ENCODE assay signal across 23 cellular contexts in the genomic region with DNA sequence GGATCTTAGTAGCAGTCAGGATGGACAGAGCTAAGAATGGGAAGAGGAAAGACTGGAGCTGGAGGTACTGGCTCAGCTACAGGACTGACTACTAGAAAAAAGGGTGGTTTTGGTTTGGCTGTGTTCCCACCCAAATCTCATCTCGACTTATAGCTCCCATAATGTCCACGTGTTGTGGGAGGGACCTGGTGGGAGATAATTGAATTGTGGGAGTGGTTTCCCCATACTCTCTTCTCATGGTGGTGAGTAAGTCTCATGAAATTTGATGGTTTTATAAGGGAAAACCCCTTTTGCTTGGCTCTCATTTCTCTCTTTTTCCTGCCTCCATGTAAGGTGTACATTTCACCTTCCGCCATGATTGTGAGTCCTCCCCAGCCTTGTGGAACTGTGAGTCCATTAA.
A peak's percentile ranks its signal among the peaks of the same experiment; 100 is the strongest.
DNase-seq lines count a peak whose midpoint lies in the region; ATAC-seq, FAIRE-seq and TF ChIP-seq lines count a peak whose summit lies in the region.
"Had no signal": no experiment of that assay in that cellular context is flagged by ENCODE, and none has a peak within 500 bp of the region (broad histone marks: within the 10 kb centered on the region; RNA-seq: fewer than 3 reads in every experiment).

No MANE protein-coding gene starts in this region.

- H3K4me1 Mint-ChIP-seq in astrocyte (ENCODE audit: low read depth, unreplicated experiment) = peaks cover 3% of the 10 kb centered on the region
- H3K4me1 Mint-ChIP-seq: B cell, CD14-positive monocyte, IgD-negative memory B cell had no signal

- H3K27ac Mint-ChIP-seq in astrocyte (ENCODE audit: unreplicated experiment) = no peak overlapping the region
- H3K27ac Mint-ChIP-seq: B cell, CD14-positive monocyte, GM23338, IgD-negative memory B cell had no signal

- H3K4me3 ChIP-seq in MG63 (no peak overlapping the region), astrocyte (ENCODE audit: insufficient read depth, low read depth, low read length) (no peak overlapping the region), Karpas-422 (ENCODE audit: low read length) (no peak overlapping the region)
- H3K4me3 ChIP-seq: A549, GM23338, SJCRH30 had no signal

- H3K9me3 Mint-ChIP-seq in astrocyte (ENCODE audit: unreplicated experiment) = peaks cover 2% of the 10 kb centered on the region
- H3K9me3 Mint-ChIP-seq: GM23338 had no signal

- H3K9ac ChIP-seq in astrocyte (ENCODE audit: low read length) (no peak overlapping the region), Karpas-422 (ENCODE audit: low read length) (no peak overlapping the region)

- H3K9me3 ChIP-seq in MG63 = no peaks in the 10 kb centered on the region
- H3K9me3 ChIP-seq in astrocyte (ENCODE audit: insufficient read depth, low read depth, low read length) = no peaks in the 10 kb centered on the region
- H3K9me3 ChIP-seq in Karpas-422 (ENCODE audit: low read length) = peaks cover 2% of the 10 kb centered on the region
- H3K9me3 ChIP-seq: A549, SJCRH30 had no signal

- H3K36me3 ChIP-seq in MG63 (no peaks in the 10 kb centered on the region), astrocyte (ENCODE audit: insufficient read depth, low read length) (no peaks in the 10 kb centered on the region), Karpas-422 (ENCODE audit: insufficient read depth, low read length) (no peaks in the 10 kb centered on the region)
- H3K36me3 ChIP-seq: SJCRH30 had no signal

- no peak for ATAC-seq in HG03342 (IDR thresholded peaks at IDR 0.05; ENCODE audit: unreplicated experiment)
- ATAC-seq: A549, GM23338, HCT116, Panc1 had no signal

- H3K27me3 Mint-ChIP-seq in astrocyte (ENCODE audit: low read depth, unreplicated experiment) = no peaks in the 10 kb centered on the region
- H3K27me3 Mint-ChIP-seq: B cell, IgD-negative memory B cell had no signal

- in situ Hi-C loops in Caki2 (cut with HindIII; ENCODE audit: low pct_unique_long_range_greater_than_20kb, low sequenced_read_pairs) = no loop called here

- no peaks in the 10 kb centered on the region for H3K27me3 ChIP-seq in MG63
- no peaks in the 10 kb centered on the region for H3K27me3 ChIP-seq in astrocyte (ENCODE audit: insufficient read depth, low read length)
- no peaks in the 10 kb centered on the region for H3K27me3 ChIP-seq in Karpas-422 (ENCODE audit: low read length)
- H3K27me3 ChIP-seq: SJCRH30 had no signal

- H3K36me3 Mint-ChIP-seq in astrocyte (ENCODE audit: low read depth, unreplicated experiment) = no peaks in the 10 kb centered on the region
- H3K36me3 Mint-ChIP-seq: CD14-positive monocyte, IgD-negative memory B cell had no signal

- H3K4me3 Mint-ChIP-seq in astrocyte (ENCODE audit: unreplicated experiment) = no peak overlapping the region
- H3K4me3 Mint-ChIP-seq: B cell, CD14-positive monocyte, GM23338, IgD-negative memory B cell had no signal

- no peaks in the 10 kb centered on the region for H3K4me1 ChIP-seq in astrocyte (ENCODE audit: insufficient read depth, low read length)
- H3K4me1 ChIP-seq in Karpas-422 (ENCODE audit: low read length) = no peaks in the 10 kb centered on the region
- H3K4me1 ChIP-seq: A549, SJCRH30 had no signal

- no peak for TF ChIP-seq CTCF in astrocyte (IDR thresholded peaks at IDR 0.05; ENCODE audit: insufficient read depth, low read depth, low read length)

- H3K27ac ChIP-seq in astrocyte (ENCODE audit: low read depth, low read length) = no peak overlapping the region
- H3K27ac ChIP-seq in Karpas-422 (ENCODE audit: low read length) = no peak overlapping the region
- H3K27ac ChIP-seq: A549, SJCRH30 had no signal

- H3K9me2 ChIP-seq in Karpas-422 (replicated peaks; ENCODE audit: insufficient read depth, low read length) = no peaks in the 10 kb centered on the region

- H4K20me1 ChIP-seq in astrocyte (ENCODE audit: insufficient read depth, low read length) = no peaks in the 10 kb centered on the region
- H4K20me1 ChIP-seq in Karpas-422 (ENCODE audit: insufficient read depth, low read depth, low read length) = no peaks in the 10 kb centered on the region

- no peak overlapping the region for H3K4me2 ChIP-seq in astrocyte (ENCODE audit: low read length)
- no peak overlapping the region for H3K4me2 ChIP-seq in Karpas-422 (ENCODE audit: low read depth, low read length, poor library complexity, severe bottlenecking)
- H3K4me2 ChIP-seq: A549, GM23338 had no signal

- H3K79me2 ChIP-seq in astrocyte (ENCODE audit: insufficient read depth, low read length) (no peaks in the 10 kb centered on the region), Karpas-422 (ENCODE audit: low read length) (no peaks in the 10 kb centered on the region)

- H2AFZ ChIP-seq in astrocyte (ENCODE audit: low read depth, low read length) (no peak overlapping the region), Karpas-422 (ENCODE audit: low read length) (no peak overlapping the region)
- H2AFZ ChIP-seq: GM23338 had no signal

- DNase-seq in Caki2 (ENCODE audit: low read depth) = peak; percentile 31
- DNase-seq in MG63 = peak; percentile 11
- peak; percentile 35 for DNase-seq in astrocyte (ENCODE audit: low read depth)
- DNase-seq in kidney tubule cell (ENCODE audit: low spot score) = peak; percentile 22
- DNase-seq in Karpas-422 = no peak
- DNase-seq in activated T-cell treated with anti-CD3 and anti-CD28 coated beads, Interleukin-2, amount 50 U/mL, for 48 hours = no peak
- DNase-seq: Kasumi-1; NCI-H1092 treated with DMSO at 0.1 percent for 48 hours; NCI-H1436 treated with DMSO at 0.1 percent for 48 hours; NCI-H1930; NCI-H510A treated with DMSO at 0.1 percent for 48 hours; NCI-H774; NK-92 treated with Interleukin-12 subunit alpha and Interleukin-12 subunit beta, amount 100 ng/mL, for 24 hours; SJCRH30; T-helper 1 cell had no signal

- FAIRE-seq in astrocyte (lab: Jason Lieb, UNC) = peak; percentile 37
- FAIRE-seq: A549 had no signal

Comparison
In these comparisons a context has a peak if more than half of its experiments do, and no peak if none do; other contexts are left out.
1. DNase-seq: peak in Caki2 (single experiment), MG63 (single experiment), astrocyte (single experiment) and kidney tubule cell (single experiment); none in Karpas-422 (single experiment) and activated T-cell treated with anti-CD3 and anti-CD28 coated beads, Interleukin-2, amount 50 U/mL, for 48 hours (0 of 2).